ENCODE assay signal across 1 cellular context in the genomic region with DNA sequence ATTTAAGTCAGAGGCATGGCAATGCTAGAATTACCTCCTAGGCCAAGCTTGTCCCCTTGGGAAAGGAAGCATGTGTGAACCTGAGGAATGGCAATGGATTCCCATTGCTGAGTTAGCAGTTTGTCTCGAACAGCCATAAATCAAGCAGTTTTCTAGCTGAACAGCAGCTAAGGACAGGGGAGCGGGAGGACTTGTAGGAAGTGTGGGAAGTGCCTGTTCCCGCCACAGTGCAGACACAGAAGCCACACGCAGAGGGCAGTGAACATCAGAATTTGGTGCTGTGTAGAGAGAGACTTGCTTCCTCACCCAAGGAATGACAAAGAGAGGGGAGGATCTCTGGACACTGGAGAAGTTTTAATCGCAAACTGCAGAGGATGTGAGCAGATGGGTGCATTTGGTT.
A peak's percentile ranks its signal among the peaks of the same experiment; 100 is the strongest.
TF ChIP-seq lines count a peak whose summit lies in the region.

No MANE protein-coding gene starts in this region.

TF ChIP-seq in HepG2, 621 proteins besides CTCF, POLR2A, EP300 and RAD21 (continued from another document):
- TF ChIP-seq, protein P1, sequence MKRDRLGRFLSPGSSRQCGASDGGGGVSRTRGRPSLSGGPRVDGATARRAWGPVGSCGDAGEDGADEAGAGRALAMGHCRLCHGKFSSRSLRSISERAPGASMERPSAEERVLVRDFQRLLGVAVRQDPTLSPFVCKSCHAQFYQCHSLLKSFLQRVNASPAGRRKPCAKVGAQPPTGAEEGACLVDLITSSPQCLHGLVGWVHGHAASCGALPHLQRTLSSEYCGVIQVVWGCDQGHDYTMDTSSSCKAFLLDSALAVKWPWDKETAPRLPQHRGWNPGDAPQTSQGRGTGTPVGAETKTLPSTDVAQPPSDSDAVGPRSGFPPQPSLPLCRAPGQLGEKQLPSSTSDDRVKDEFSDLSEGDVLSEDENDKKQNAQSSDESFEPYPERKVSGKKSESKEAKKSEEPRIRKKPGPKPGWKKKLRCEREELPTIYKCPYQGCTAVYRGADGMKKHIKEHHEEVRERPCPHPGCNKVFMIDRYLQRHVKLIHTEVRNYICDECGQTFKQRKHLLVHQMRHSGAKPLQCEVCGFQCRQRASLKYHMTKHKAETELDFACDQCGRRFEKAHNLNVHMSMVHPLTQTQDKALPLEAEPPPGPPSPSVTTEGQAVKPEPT (CRISPR knock-in tag; IDR thresholded peaks at IDR 0.05; ENCODE audit: low read depth): no peak
- TF ChIP-seq ZNF780A (CRISPR knock-in tag; IDR thresholded peaks at IDR 0.05) (0 out of 2 replicates have a peak, but pooled peaks have one; percentile 30), ZNF317 (CRISPR knock-in tag; IDR thresholded peaks at IDR 0.05) (no peak), ADNP (CRISPR knock-in tag; IDR thresholded peaks at IDR 0.05) (no peak), ZSCAN31 (CRISPR knock-in tag; IDR thresholded peaks at IDR 0.05; ENCODE audit: low read depth) (no peak), ZBTB7B (CRISPR knock-in tag; IDR thresholded peaks at IDR 0.05) (no peak), ETV5 (CRISPR knock-in tag; IDR thresholded peaks at IDR 0.05; ENCODE audit: borderline replicate concordance) (no peak), DMAP1 (CRISPR knock-in tag; IDR thresholded peaks at IDR 0.05) (no peak), KDM6A (CRISPR knock-in tag; IDR thresholded peaks at IDR 0.05; ENCODE audit: low read depth) (no peak), PAX8 (CRISPR knock-in tag; IDR thresholded peaks at IDR 0.05; ENCODE audit: borderline replicate concordance) (no peak), SALL2 (CRISPR knock-in tag; IDR thresholded peaks at IDR 0.05) (no peak), HOXA9 (CRISPR knock-in tag; IDR thresholded peaks at IDR 0.05; ENCODE audit: borderline replicate concordance) (0 out of 2 replicates have a peak, but pooled peaks have one; percentile 27), PHF21A (CRISPR knock-in tag; IDR thresholded peaks at IDR 0.05) (no peak)
- TF ChIP-seq, protein P2, sequence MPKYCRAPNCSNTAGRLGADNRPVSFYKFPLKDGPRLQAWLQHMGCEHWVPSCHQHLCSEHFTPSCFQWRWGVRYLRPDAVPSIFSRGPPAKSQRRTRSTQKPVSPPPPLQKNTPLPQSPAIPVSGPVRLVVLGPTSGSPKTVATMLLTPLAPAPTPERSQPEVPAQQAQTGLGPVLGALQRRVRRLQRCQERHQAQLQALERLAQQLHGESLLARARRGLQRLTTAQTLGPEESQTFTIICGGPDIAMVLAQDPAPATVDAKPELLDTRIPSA (CRISPR knock-in tag; IDR thresholded peaks at IDR 0.05; ENCODE audit: borderline replicate concordance): no peak
- TF ChIP-seq, protein P3, sequence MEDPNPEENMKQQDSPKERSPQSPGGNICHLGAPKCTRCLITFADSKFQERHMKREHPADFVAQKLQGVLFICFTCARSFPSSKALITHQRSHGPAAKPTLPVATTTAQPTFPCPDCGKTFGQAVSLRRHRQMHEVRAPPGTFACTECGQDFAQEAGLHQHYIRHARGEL (CRISPR knock-in tag; IDR thresholded peaks at IDR 0.05): no peak
- TF ChIP-seq, protein P4, sequence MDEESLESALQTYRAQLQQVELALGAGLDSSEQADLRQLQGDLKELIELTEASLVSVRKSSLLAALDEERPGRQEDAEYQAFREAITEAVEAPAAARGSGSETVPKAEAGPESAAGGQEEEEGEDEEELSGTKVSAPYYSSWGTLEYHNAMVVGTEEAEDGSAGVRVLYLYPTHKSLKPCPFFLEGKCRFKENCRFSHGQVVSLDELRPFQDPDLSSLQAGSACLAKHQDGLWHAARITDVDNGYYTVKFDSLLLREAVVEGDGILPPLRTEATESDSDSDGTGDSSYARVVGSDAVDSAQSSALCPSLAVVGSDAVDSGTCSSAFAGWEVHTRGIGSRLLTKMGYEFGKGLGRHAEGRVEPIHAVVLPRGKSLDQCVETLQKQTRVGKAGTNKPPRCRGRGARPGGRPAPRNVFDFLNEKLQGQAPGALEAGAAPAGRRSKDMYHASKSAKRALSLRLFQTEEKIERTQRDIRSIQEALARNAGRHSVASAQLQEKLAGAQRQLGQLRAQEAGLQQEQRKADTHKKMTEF (CRISPR knock-in tag; IDR thresholded peaks at IDR 0.05): no peak
